ENCODE assay signal across 13 cellular contexts in genomic region chr5:73901045-73901444, GRCh38.
DNase-seq lines count a peak whose midpoint lies in the region; ATAC-seq and TF ChIP-seq lines count a peak whose summit lies in the region.
"Had no signal": no experiment of that assay in that cellular context is flagged by ENCODE, and none has a peak within 500 bp of the region (broad histone marks: within the 10 kb centered on the region; RNA-seq: fewer than 3 reads in every experiment).

No MANE protein-coding gene starts in this region.

- peak; percentile 37 for DNase-seq in 8988T
- DNase-seq in HT-29 (ENCODE audit: low spot score) = peak; percentile 76
- peak; percentile 66 for DNase-seq in brain microvascular endothelial cell
- peak; percentile 63 for DNase-seq in islet precursor cell
- DNase-seq in inferior parietal cortex (ENCODE audit: extremely low spot score) = no peak
- no peak for DNase-seq in mesothelial cell of epicardium (ENCODE audit: low spot score in 2 of 2, unreplicated experiment in 2 of 2)
- DNase-seq: activated T-cell treated with anti-CD3 and anti-CD28 coated beads, Interleukin-2, amount 50 U/mL, for 1 hour; GDM1; NCI-H1930; OCI-M1 had no signal

- H3K36me3 Mint-ChIP-seq in mesothelial cell of epicardium = no peaks in the 10 kb centered on the region

- H3K27ac ChIP-seq in brain microvascular endothelial cell = peak overlapping the region; percentile 27
- H3K27ac ChIP-seq: cardiac muscle cell had no signal

- in situ Hi-C loops in brain microvascular endothelial cell (cut with HindIII; ENCODE audit: low pct_ligation_motif_present, low sequenced_read_pairs) = loop anchor here (25.0 kb wide), 1 partner anchor 761 kb away; no protein-coding TSS in a partner anchor

- peak overlapping the region; percentile 13 for H3K4me3 ChIP-seq in brain microvascular endothelial cell (ENCODE audit: low read depth, low read length)
- H3K4me3 ChIP-seq: cardiac muscle cell had no signal

- no peak for ATAC-seq in HG02870 (IDR thresholded peaks at IDR 0.05; ENCODE audit: unreplicated experiment)
- no peak for ATAC-seq in HG03457 (IDR thresholded peaks at IDR 0.05; ENCODE audit: unreplicated experiment)

- H3K27me3 ChIP-seq in brain microvascular endothelial cell (replicated peaks) = no peaks in the 10 kb centered on the region
- H3K27me3 ChIP-seq: cardiac muscle cell had no signal

- H3K36me3 ChIP-seq in brain microvascular endothelial cell (replicated peaks) = peaks cover 10% of the 10 kb centered on the region
- H3K36me3 ChIP-seq: cardiac muscle cell had no signal

- no peaks in the 10 kb centered on the region for H3K9me3 Mint-ChIP-seq in mesothelial cell of epicardium

- H3K27ac Mint-ChIP-seq in mesothelial cell of epicardium = no peak overlapping the region

- H3K4me3 Mint-ChIP-seq in mesothelial cell of epicardium = no peak overlapping the region

- peaks cover 10% of the 10 kb centered on the region for H3K27me3 Mint-ChIP-seq in mesothelial cell of epicardium (ENCODE audit: low read depth)

- TF ChIP-seq CTCF in brain microvascular endothelial cell (IDR thresholded peaks at IDR 0.05; ENCODE audit: low read depth, low read length, missing control alignments) (no peak), mesothelial cell of epicardium (IDR thresholded peaks at IDR 0.05; ENCODE audit: unreplicated experiment) (no peak)

- H3K4me1 Mint-ChIP-seq in mesothelial cell of epicardium = peaks cover 23% of the 10 kb centered on the region

Comparison
In these comparisons a context has a peak if more than half of its experiments do, and no peak if none do; other contexts are left out.
1. DNase-seq: peak in 8988T (single experiment), HT-29 (single experiment), brain microvascular endothelial cell (single experiment) and islet precursor cell (single experiment); none in inferior parietal cortex (single experiment) and mesothelial cell of epicardium (0 of 2).